ENCODE assay signal across 1 cellular context in the genomic region with DNA sequence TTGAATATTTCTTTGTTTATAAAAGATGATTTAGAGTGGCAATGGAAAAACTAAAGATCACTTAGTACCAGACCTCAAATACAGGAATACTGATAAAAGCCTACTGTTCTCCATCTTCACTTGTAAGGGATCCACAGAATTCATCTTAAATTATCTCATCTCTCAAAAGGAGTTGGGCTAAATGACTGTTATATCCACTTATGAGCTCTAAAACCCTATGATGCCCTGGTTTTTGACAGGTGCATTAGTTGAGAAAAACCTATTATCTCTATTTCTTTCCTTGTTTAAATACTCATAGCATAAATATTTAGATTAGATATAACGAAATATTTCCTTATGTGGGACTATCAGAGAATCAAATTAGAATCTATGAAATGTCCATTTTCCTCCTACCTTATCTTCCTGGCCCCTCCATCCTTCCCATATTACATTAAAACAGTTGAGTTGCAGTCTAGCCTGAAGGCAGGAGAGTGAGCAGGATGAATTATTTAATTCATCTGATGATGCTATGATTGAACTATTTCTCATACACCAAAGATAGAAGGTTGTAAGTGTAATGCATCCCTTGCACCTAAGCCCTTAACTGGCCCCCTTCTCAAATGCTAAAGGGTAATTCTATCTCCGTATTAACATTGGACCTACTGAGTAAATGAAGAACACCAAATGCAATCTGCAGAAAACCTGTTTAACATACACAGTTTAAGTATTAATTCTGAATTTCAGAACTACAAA.
TF ChIP-seq lines count a peak whose summit lies in the region.

No MANE protein-coding gene starts in this region.

TF ChIP-seq in SK-N-SH, 30 proteins besides CTCF, POLR2A, EP300 and RAD21 (continued from another document):
- TF ChIP-seq ZBTB33 (IDR thresholded peaks at IDR 0.05; ENCODE audit: borderline replicate concordance, low read depth) (no peak), RCOR1 (IDR thresholded peaks at IDR 0.05; ENCODE audit: low read length) (peak; percentile 92), MXI1 (IDR thresholded peaks at IDR 0.05; ENCODE audit: low read depth, low read length) (no peak), GATA2 (CRISPR knock-in tag; IDR thresholded peaks at IDR 0.05) (peak; percentile 95)
- TF ChIP-seq, protein P1, sequence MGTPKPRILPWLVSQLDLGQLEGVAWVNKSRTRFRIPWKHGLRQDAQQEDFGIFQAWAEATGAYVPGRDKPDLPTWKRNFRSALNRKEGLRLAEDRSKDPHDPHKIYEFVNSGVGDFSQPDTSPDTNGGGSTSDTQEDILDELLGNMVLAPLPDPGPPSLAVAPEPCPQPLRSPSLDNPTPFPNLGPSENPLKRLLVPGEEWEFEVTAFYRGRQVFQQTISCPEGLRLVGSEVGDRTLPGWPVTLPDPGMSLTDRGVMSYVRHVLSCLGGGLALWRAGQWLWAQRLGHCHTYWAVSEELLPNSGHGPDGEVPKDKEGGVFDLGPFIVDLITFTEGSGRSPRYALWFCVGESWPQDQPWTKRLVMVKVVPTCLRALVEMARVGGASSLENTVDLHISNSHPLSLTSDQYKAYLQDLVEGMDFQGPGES (IDR thresholded peaks at IDR 0.05; ENCODE audit: low read depth, low read length) = no peak
